ENCODE assay signal across 1 cellular context in the genomic region with DNA sequence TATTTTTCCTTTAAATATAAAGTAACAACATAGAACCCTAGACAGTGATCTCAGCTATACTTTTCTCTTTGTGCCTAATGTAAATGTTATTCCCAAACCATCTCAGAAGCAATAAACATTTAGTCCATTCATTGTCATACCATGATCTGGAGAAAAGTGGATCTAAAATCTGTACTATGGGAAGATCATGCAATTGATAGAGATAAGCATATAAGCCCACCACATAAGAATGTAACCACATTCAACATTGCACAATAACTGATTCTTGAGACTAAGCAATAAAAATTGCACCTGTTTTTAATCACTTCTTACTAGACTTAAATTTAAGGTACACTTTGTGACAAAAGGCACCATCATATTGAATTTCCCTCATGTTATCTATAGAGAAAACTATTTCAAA.
TF ChIP-seq lines count a peak whose summit lies in the region.

No MANE protein-coding gene starts in this region.

TF ChIP-seq in HepG2, 621 proteins besides CTCF, POLR2A, EP300 and RAD21:
- TF ChIP-seq, protein P1, sequence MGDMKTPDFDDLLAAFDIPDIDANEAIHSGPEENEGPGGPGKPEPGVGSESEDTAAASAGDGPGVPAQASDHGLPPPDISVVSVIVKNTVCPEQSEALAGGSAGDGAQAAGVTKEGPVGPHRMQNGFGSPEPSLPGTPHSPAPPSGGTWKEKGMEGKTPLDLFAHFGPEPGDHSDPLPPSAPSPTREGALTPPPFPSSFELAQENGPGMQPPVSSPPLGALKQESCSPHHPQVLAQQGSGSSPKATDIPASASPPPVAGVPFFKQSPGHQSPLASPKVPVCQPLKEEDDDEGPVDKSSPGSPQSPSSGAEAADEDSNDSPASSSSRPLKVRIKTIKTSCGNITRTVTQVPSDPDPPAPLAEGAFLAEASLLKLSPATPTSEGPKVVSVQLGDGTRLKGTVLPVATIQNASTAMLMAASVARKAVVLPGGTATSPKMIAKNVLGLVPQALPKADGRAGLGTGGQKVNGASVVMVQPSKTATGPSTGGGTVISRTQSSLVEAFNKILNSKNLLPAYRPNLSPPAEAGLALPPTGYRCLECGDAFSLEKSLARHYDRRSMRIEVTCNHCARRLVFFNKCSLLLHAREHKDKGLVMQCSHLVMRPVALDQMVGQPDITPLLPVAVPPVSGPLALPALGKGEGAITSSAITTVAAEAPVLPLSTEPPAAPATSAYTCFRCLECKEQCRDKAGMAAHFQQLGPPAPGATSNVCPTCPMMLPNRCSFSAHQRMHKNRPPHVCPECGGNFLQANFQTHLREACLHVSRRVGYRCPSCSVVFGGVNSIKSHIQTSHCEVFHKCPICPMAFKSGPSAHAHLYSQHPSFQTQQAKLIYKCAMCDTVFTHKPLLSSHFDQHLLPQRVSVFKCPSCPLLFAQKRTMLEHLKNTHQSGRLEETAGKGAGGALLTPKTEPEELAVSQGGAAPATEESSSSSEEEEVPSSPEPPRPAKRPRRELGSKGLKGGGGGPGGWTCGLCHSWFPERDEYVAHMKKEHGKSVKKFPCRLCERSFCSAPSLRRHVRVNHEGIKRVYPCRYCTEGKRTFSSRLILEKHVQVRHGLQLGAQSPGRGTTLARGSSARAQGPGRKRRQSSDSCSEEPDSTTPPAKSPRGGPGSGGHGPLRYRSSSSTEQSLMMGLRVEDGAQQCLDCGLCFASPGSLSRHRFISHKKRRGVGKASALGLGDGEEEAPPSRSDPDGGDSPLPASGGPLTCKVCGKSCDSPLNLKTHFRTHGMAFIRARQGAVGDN (CRISPR knock-in tag; IDR thresholded peaks at IDR 0.05): no peak
- TF ChIP-seq CEBPB (IDR thresholded peaks at IDR 0.05; ENCODE audit: borderline replicate concordance, low read depth, low read length): peak; percentile 29; the same call in 1 of the 2 replicates
